ENCODE assay signal across 28 cellular contexts in genomic region chr9:121942866-121943265, GRCh38.
DNase-seq lines count a peak whose midpoint lies in the region; ATAC-seq and TF ChIP-seq lines count a peak whose summit lies in the region.
"Had no signal": no experiment of that assay in that cellular context is flagged by ENCODE, and none has a peak within 500 bp of the region (broad histone marks: within the 10 kb centered on the region; RNA-seq: fewer than 3 reads in every experiment).

No MANE protein-coding gene starts in this region.

- no peaks in the 10 kb centered on the region for H3K9me2 ChIP-seq in DOHH2 (replicated peaks; ENCODE audit: control insufficient read depth, low read length)

- no peaks in the 10 kb centered on the region for H4K20me1 ChIP-seq in DOHH2 (ENCODE audit: control insufficient read depth, insufficient read depth, low read depth, low read length)

- H3K27me3 Mint-ChIP-seq in activated B cell treated with CpG ODN at 0.5 μM for 24 hours: no peaks in the 10 kb centered on the region
- no peaks in the 10 kb centered on the region for H3K27me3 Mint-ChIP-seq in CD4-positive, alpha-beta memory T cell

- 80 to 88% (median 86%) methylated on average over 12 of the region's 12 CpGs for WGBS in spleen, 5 donors

- POLR2A ChIA-PET in activated B cell treated with CpG ODN at 0.5 μM for 24 hours (lab: Charles Lee): interaction anchor here (0.7 to 1.1 kb wide), 4 partner anchors 20 to 1150 kb away, joined by 3 to 8 read pairs (median 4); partner anchors contain the start of gene FBXW2
- POLR2A ChIA-PET in CD4-positive, alpha-beta memory T cell (lab: Charles Lee; ENCODE audit: partially characterized antibody): no interaction called here

- peak overlapping the region; percentile 100 for H3K27ac ChIP-seq in DOHH2 (ENCODE audit: low read depth, low read length)
- peak overlapping the region in 6 of 8 donors; percentile 6 to 77 (median 46) for H3K27ac ChIP-seq in spleen
- no peak overlapping the region for H3K27ac ChIP-seq in CD4-positive, alpha-beta memory T cell (ENCODE audit: low read depth, low read length)
- H3K27ac ChIP-seq: A549, HL-60, RWPE1 had no signal

- peaks cover 13% of the 10 kb centered on the region for H3K79me2 ChIP-seq in DOHH2 (ENCODE audit: control insufficient read depth, low read length)

- peak; percentile 80 for DNase-seq in NAMALWA (ENCODE audit: low spot score)
- DNase-seq in activated B cell treated with CpG ODN at 0.5 μM for 24 hours: no peak
- DNase-seq in spleen: no peak
- DNase-seq in CD4-positive, alpha-beta memory T cell: no peak
- DNase-seq in hypothalamus (lab: John Stamatoyannopoulos, UW): no peak
- DNase-seq: AML-193; DMS153; DND-41; GOT3; MV-4-11; NCI-H1105 treated with DMSO at 0.1 percent for 48 hours; NCI-H2029; NCI-H446 treated with DMSO at 0.1 percent for 48 hours; NCI-H526; NCI-H82; NK-92 treated with Interleukin-12 subunit alpha and Interleukin-12 subunit beta, amount 100 ng/mL, for 24 hours; SHP77 treated with DMSO at 0.1 percent for 48 hours; SW 1271 had no signal

- H3K4me1 ChIP-seq in DOHH2 (ENCODE audit: control insufficient read depth, low read length) (peaks cover 99% of the 10 kb centered on the region), spleen (peaks cover 0 to 34% (median 3%) of the 10 kb centered on the region in 6 donors)
- H3K4me1 ChIP-seq in CD4-positive, alpha-beta memory T cell (ENCODE audit: insufficient read depth, low read length): no peaks in the 10 kb centered on the region
- H3K4me1 ChIP-seq: A549 had no signal

- H3F3A ChIP-seq in DOHH2 (ENCODE audit: control insufficient read depth, insufficient read depth): peaks cover 64% of the 10 kb centered on the region

- no peaks in the 10 kb centered on the region for H3K36me3 Mint-ChIP-seq in activated B cell treated with CpG ODN at 0.5 μM for 24 hours (ENCODE audit: low read depth)
- H3K36me3 Mint-ChIP-seq in CD4-positive, alpha-beta memory T cell: peaks cover 0 to 10% of the 10 kb centered on the region in 2 donors
- H3K36me3 Mint-ChIP-seq: CD14-positive monocyte had no signal

- H3K9me3 ChIP-seq in DOHH2 (ENCODE audit: control insufficient read depth, insufficient read depth, low read length) (no peaks in the 10 kb centered on the region), spleen (no peaks in the 10 kb centered on the region)
- H3K9me3 ChIP-seq in CD4-positive, alpha-beta memory T cell (ENCODE audit: control insufficient read depth in 1 of 2, low read length in 2 of 2): no peaks in the 10 kb centered on the region
- H3K9me3 ChIP-seq: A549 had no signal

- no peak overlapping the region for H3K4me3 Mint-ChIP-seq in activated B cell treated with CpG ODN at 0.5 μM for 24 hours
- H3K4me3 Mint-ChIP-seq in CD4-positive, alpha-beta memory T cell: no peak overlapping the region
- H3K4me3 Mint-ChIP-seq: CD14-positive monocyte; T-helper 1 cell treated with Interleukin-12 subunit alpha and Interleukin-12 subunit beta and Interleukin-4 antibody, amounts not matched to agents 30 μg/mL and 1 μg/mL, for 36 hours had no signal

- TF ChIP-seq POLR2A in spleen (IDR thresholded peaks at IDR 0.05): no peak

- TF ChIP-seq CTCF in DOHH2 (IDR thresholded peaks at IDR 0.05; ENCODE audit: low read depth, low read length, poor library complexity, severe bottlenecking): no peak
- TF ChIP-seq CTCF in activated B cell treated with CpG ODN at 0.5 μM for 24 hours (IDR thresholded peaks at IDR 0.05): no peak
- TF ChIP-seq CTCF in spleen (IDR thresholded peaks at IDR 0.05 in 8 of 11, conservative IDR thresholded peaks at IDR 0.05 in 3 of 11): no peak

- CTCF ChIA-PET in activated B cell treated with CpG ODN at 0.5 μM for 24 hours (lab: Charles Lee): no interaction called here
- CTCF ChIA-PET in CD4-positive, alpha-beta memory T cell (lab: Charles Lee; ENCODE audit: partially characterized antibody): no interaction called here

- peaks cover 42% of the 10 kb centered on the region for H3K4me1 Mint-ChIP-seq in activated B cell treated with CpG ODN at 0.5 μM for 24 hours
- no peaks in the 10 kb centered on the region for H3K4me1 Mint-ChIP-seq in CD4-positive, alpha-beta memory T cell
- H3K4me1 Mint-ChIP-seq: CD14-positive monocyte had no signal

- H3K4me2 ChIP-seq in DOHH2 (ENCODE audit: low read length): peak overlapping the region; percentile 95
- H3K4me2 ChIP-seq: A549 had no signal

- intact Hi-C loops in activated B cell treated with CpG ODN at 0.5 μM for 24 hours (cut with micrococcal nuclease) (no loop called here), spleen (cut with DNase I; ENCODE audit: low total_unique reads) (no loop called here)
- intact Hi-C loops in CD4-positive, alpha-beta memory T cell (cut with micrococcal nuclease): no loop called here

- H3K4me3 ChIP-seq in DOHH2 (ENCODE audit: low read length): peak overlapping the region; percentile 67
- H3K4me3 ChIP-seq in spleen: no peak overlapping the region
- H3K4me3 ChIP-seq in CD4-positive, alpha-beta memory T cell (ENCODE audit: low read length in 2 of 2): no peak overlapping the region
- H3K4me3 ChIP-seq: A549, K562 had no signal

- ATAC-seq in activated B cell treated with CpG ODN at 0.5 μM for 24 hours (ENCODE audit: low read depth) (peak; percentile 7), GM21737 (IDR thresholded peaks at IDR 0.05; ENCODE audit: unreplicated experiment) (no peak)
- ATAC-seq: A549, HCT116, K562, Panc1 had no signal

- no peaks in the 10 kb centered on the region for H3K27me3 ChIP-seq in DOHH2 (ENCODE audit: control insufficient read depth, low read length)
- H3K27me3 ChIP-seq in spleen (replicated peaks in 1 of 7): no peaks in the 10 kb centered on the region
- H3K27me3 ChIP-seq in CD4-positive, alpha-beta memory T cell (ENCODE audit: insufficient read depth, low read length): no peaks in the 10 kb centered on the region

- no peak overlapping the region for H3K27ac Mint-ChIP-seq in activated B cell treated with CpG ODN at 0.5 μM for 24 hours
- no peak overlapping the region for H3K27ac Mint-ChIP-seq in CD4-positive, alpha-beta memory T cell
- H3K27ac Mint-ChIP-seq: CD14-positive monocyte; T-helper 1 cell treated with Interleukin-12 subunit alpha and Interleukin-12 subunit beta and Interleukin-4 antibody, amounts not matched to agents 30 μg/mL and 1 μg/mL, for 36 hours had no signal

- H3K36me3 ChIP-seq in DOHH2 (ENCODE audit: control insufficient read depth, low read length) (peaks cover 24% of the 10 kb centered on the region), spleen (no peaks in the 10 kb centered on the region)
- H3K36me3 ChIP-seq in CD4-positive, alpha-beta memory T cell (ENCODE audit: insufficient read depth, low read length): no peaks in the 10 kb centered on the region

- no peaks in the 10 kb centered on the region for H3K9me3 Mint-ChIP-seq in activated B cell treated with CpG ODN at 0.5 μM for 24 hours
- H3K9me3 Mint-ChIP-seq in CD4-positive, alpha-beta memory T cell: peaks cover 0 to 2% (median 0%) of the 10 kb centered on the region in 8 donors
- H3K9me3 Mint-ChIP-seq: T-helper 1 cell treated with Interleukin-12 subunit alpha and Interleukin-12 subunit beta and Interleukin-4 antibody, amounts not matched to agents 30 μg/mL and 1 μg/mL, for 36 hours had no signal
